Comparison of ENCODE assay signal across 12 cellular contexts in the genomic region with DNA sequence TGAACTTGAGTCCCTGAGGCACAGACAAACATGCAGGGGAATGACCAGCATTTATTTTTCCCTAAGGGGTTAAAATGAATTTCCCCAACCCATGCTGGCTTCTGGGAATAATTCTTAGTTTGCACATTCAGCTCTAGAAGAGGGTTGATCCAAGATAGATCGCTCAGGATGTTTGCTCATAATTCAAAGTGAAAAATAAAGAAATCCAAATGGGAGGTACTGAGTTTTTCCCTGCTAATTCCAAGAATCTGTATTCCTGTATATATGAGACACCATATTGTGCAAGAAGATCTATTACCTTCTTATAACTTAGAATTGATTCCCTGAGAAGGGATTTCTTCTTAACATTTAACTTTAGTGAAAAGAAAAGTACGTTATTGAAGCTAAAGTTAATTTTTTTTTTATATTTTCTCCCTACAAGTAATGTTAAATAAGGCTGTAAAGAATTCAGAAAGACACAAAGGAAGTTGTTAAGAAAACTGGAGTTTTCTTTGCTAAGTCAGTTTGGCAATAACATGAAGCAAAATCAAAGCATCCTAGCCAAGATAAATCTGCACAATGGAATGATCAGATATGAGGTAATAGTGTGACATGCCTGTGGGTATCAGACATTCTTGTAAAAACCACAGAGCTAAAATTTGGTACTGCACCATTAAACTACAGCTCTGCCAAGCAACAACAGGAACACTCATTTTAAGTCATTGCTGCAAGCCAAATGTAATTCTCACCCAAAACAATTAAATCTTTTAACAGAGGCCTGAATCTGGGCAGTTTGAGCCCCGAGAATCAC.
DNase-seq lines count a peak whose midpoint lies in the region; ATAC-seq and TF ChIP-seq lines count a peak whose summit lies in the region.
"Had no signal": no experiment of that assay in that cellular context is flagged by ENCODE, and none has a peak within 500 bp of the region (broad histone marks: within the 10 kb centered on the region; RNA-seq: fewer than 3 reads in every experiment).

No MANE protein-coding gene starts in this region.

- peaks cover 18% of the 10 kb centered on the region for H3K27me3 Mint-ChIP-seq in CD4-positive, alpha-beta T cell

- H3K9me3 Mint-ChIP-seq in CD4-positive, alpha-beta T cell = no peaks in the 10 kb centered on the region
- H3K9me3 Mint-ChIP-seq: CD4-positive, alpha-beta memory T cell had no signal

- DNase-seq in AG04450 (ENCODE audit: low read depth, low spot score) (peak; percentile 70), HT1080 (ENCODE audit: low read depth) (peak; percentile 83), astrocyte of the cerebellum (ENCODE audit: low read depth) (peak; percentile 95), hepatic stellate cell (ENCODE audit: low spot score) (peak; percentile 33), NCI-H345 (lab: John Stamatoyannopoulos, UW) (no peak), NCI-H2029 treated with DMSO at 0.1 percent for 48 hours (lab: John Stamatoyannopoulos, UW) (no peak)
- DNase-seq in activated naive CD4-positive, alpha-beta T cell treated with anti-CD3 and anti-CD28 coated beads, Interleukin-2, amount 50 U/mL, for 16 hours = no peak
- DNase-seq in CD4-positive, alpha-beta T cell = no peak
- DNase-seq: activated CD4-positive, alpha-beta T cell treated with anti-CD3 and anti-CD28 coated beads for 48 hours; CD4-positive, alpha-beta memory T cell; NCI-H1105; stimulated activated CD4-positive, alpha-beta T cell treated with anti-CD3 and anti-CD28 coated beads, Interleukin-1b, Interleukin-23, amount 100 ng/mL, for 48 hours had no signal

- no peak for ATAC-seq in CD4-positive, alpha-beta T cell (ENCODE audit: poor library complexity)

- H3K4me3 ChIP-seq in AG04450 (ENCODE audit: low read depth, low read length) (no peak overlapping the region), astrocyte of the cerebellum (ENCODE audit: low read depth, low read length) (no peak overlapping the region)

- H3K36me3 Mint-ChIP-seq in CD4-positive, alpha-beta T cell (ENCODE audit: low read depth) = no peaks in the 10 kb centered on the region
- H3K36me3 Mint-ChIP-seq: CD4-positive, alpha-beta memory T cell had no signal

- intact Hi-C loops in CD4-positive, alpha-beta T cell (cut with DNase I, micrococcal nuclease) = loop anchor here in 1 of 2 experiments (5.0 to 10.0 kb wide), 3 partner anchors 773 to 1393 kb away; no protein-coding TSS in a partner anchor

- no peaks in the 10 kb centered on the region for H3K4me1 Mint-ChIP-seq in CD4-positive, alpha-beta T cell (ENCODE audit: low read depth)
- H3K4me1 Mint-ChIP-seq: CD4-positive, alpha-beta memory T cell had no signal

- H3K9me3 ChIP-seq in AG04450 (ENCODE audit: control insufficient read depth, insufficient read depth, low read length) = peaks cover 3% of the 10 kb centered on the region; the same call in 1 of the 2 replicates
- no peaks in the 10 kb centered on the region for H3K9me3 ChIP-seq in CD4-positive, alpha-beta T cell (ENCODE audit: control insufficient read depth, low read length)

- H3K27me3 ChIP-seq in AG04450 (ENCODE audit: control insufficient read depth, insufficient read depth, low read length) = no peaks in the 10 kb centered on the region
- peaks cover 1% of the 10 kb centered on the region for H3K27me3 ChIP-seq in CD4-positive, alpha-beta T cell (ENCODE audit: control insufficient read depth, insufficient read depth, low read length)

- peak overlapping the region; percentile 54 for H3K27ac ChIP-seq in AG04450 (ENCODE audit: low read depth, low read length)
- no peak overlapping the region for H3K27ac ChIP-seq in CD4-positive, alpha-beta T cell (ENCODE audit: low read depth, low read length)

- H3K4me3 Mint-ChIP-seq in CD4-positive, alpha-beta T cell = no peak overlapping the region
- H3K4me3 Mint-ChIP-seq: CD4-positive, alpha-beta memory T cell had no signal

- TF ChIP-seq CTCF in AG04450 (IDR thresholded peaks at IDR 0.05; ENCODE audit: low read depth, low read length) (no peak), astrocyte of the cerebellum (IDR thresholded peaks at IDR 0.05; ENCODE audit: low read depth, low read length, missing control alignments) (no peak)
- no peak for TF ChIP-seq CTCF in CD4-positive, alpha-beta T cell (IDR thresholded peaks at IDR 0.05)

- POLR2A ChIA-PET in AG04450 (lab: Yijun Ruan, JAX) = interaction anchor here (0.9 to 1.2 kb wide), 3 partner anchors 93 to 1210 kb away, joined by 3 to 5 read pairs (median 3); a partner anchor contains a TSS
- POLR2A ChIA-PET in CD4-positive, alpha-beta T cell (lab: Charles Lee) = no interaction called here

- H3K27ac Mint-ChIP-seq in CD4-positive, alpha-beta T cell = no peak overlapping the region
- H3K27ac Mint-ChIP-seq: CD4-positive, alpha-beta memory T cell had no signal

- CTCF ChIA-PET in AG04450 (lab: Charles Lee) = interaction anchor here (1.3 to 1.5 kb wide), 2 partner anchors 95 to 1216 kb away, joined by 3 to 4 read pairs; no protein-coding TSS in a partner anchor
- CTCF ChIA-PET in CD4-positive, alpha-beta T cell (lab: Charles Lee) = no interaction called here

- in situ Hi-C loops in astrocyte of the cerebellum (cut with HindIII; ENCODE audit: low sequenced_read_pairs) = no loop called here

Comparison
In these comparisons a context has a peak if more than half of its experiments do, and no peak if none do; other contexts are left out.
1. DNase-seq: peak in AG04450 (single experiment), HT1080 (single experiment), astrocyte of the cerebellum (single experiment) and hepatic stellate cell (single experiment); none in NCI-H345 (single experiment), NCI-H2029 treated with DMSO at 0.1 percent for 48 hours (single experiment), activated naive CD4-positive, alpha-beta T cell treated with anti-CD3 and anti-CD28 coated beads, Interleukin-2, amount 50 U/mL, for 16 hours (single experiment) and CD4-positive, alpha-beta T cell (0 of 10).